9 cellular contexts compared by ENCODE assay signal in genomic region chr12:92147491-92147890, GRCh38. TPM values are rescaled to one million over a fixed set of nuclear protein-coding genes. Genes with fewer than 3 reads are reported as not detected.
DNase-seq lines count a peak whose midpoint lies in the region; TF ChIP-seq lines count a peak whose summit lies in the region.
"Had no signal": no experiment of that assay in that cellular context is flagged by ENCODE, and none has a peak within 500 bp of the region (broad histone marks: within the 10 kb centered on the region; RNA-seq: fewer than 3 reads in every experiment).

No MANE protein-coding gene starts in this region.

- dilution Hi-C loops in mammary epithelial cell (cut with HindIII; ENCODE audit: low sequenced_read_pairs), result no loop called here

- no peaks in the 10 kb centered on the region for H3K36me3 ChIP-seq in mammary epithelial cell (ENCODE audit: insufficient read depth, low read length)
- peaks cover 0 to 20% (median 0%) of the 10 kb centered on the region in 3 donors for H3K36me3 ChIP-seq in tibial nerve

- H3K9ac ChIP-seq in mammary epithelial cell (ENCODE audit: insufficient read depth, low read length), result no peak overlapping the region

- H3K4me2 ChIP-seq in mammary epithelial cell (ENCODE audit: insufficient read depth, low read depth, low read length), result no peak overlapping the region

- intact Hi-C loops in MCF 10A (cut with micrococcal nuclease), result loop anchor here (10.0 kb wide), 1 partner anchor 443 kb away; no protein-coding TSS in a partner anchor
- intact Hi-C loops in mammary epithelial cell (cut with micrococcal nuclease), result loop anchor here (10.0 kb wide), 3 partner anchors 197 to 373 kb away; no protein-coding TSS in a partner anchor

- POLR2A ChIA-PET in MCF 10A (lab: Yijun Ruan, JAX), result interaction anchor here (0.7 to 9.6 kb wide), 18 partner anchors 13 to 766 kb away, joined by 3 to 222 read pairs (median 40); no protein-coding TSS in a partner anchor
- POLR2A ChIA-PET in activated CD4-positive, alpha-beta memory T cell treated with anti-CD3 and anti-CD28 coated beads, Interleukin-2, amount 10 ng/mL, durations not matched to agents 7 days and 5 days (lab: Charles Lee), result interaction anchor here (1.0 to 7.0 kb wide), 15 partner anchors 9 to 445 kb away, joined by 3 to 397 read pairs (median 47); no protein-coding TSS in a partner anchor

- TF ChIP-seq POLR2A in tibial nerve (IDR thresholded peaks at IDR 0.05), result no peak

- H3K27me3 Mint-ChIP-seq in MCF 10A (ENCODE audit: insufficient read depth, unreplicated experiment), result no peaks in the 10 kb centered on the region
- no peaks in the 10 kb centered on the region for H3K27me3 Mint-ChIP-seq in activated CD4-positive, alpha-beta memory T cell treated with anti-CD3 and anti-CD28 coated beads, Interleukin-2, amount 10 ng/mL, durations not matched to agents 7 days and 5 days

- H3K4me3 ChIP-seq in mammary epithelial cell (replicated peaks in 1 of 3; ENCODE audit: insufficient read depth in 1 of 3, low read depth in 2 of 3, low read length in 3 of 3) (no peak overlapping the region), tibial nerve (peak overlapping the region in 1 of 4 donors; percentile 99)

- in situ Hi-C loops in mammary epithelial cell (cut with MboI; ENCODE audit: low sequenced_read_pairs in 2 of 2), result loop anchor here in 1 of 2 donors (10.0 to 25.0 kb wide), 3 partner anchors 360 to 760 kb away; no protein-coding TSS in a partner anchor

- TF ChIP-seq CTCF in MCF 10A (IDR thresholded peaks at IDR 0.05; ENCODE audit: unreplicated experiment) (no peak), mammary epithelial cell (conservative IDR thresholded peaks at IDR 0.05 in 1 of 2, IDR thresholded peaks at IDR 0.05 in 1 of 2; ENCODE audit: extremely low read depth in 1 of 2, insufficient read depth in 1 of 2, low read depth in 1 of 2, low read length in 2 of 2) (no peak), tibial nerve (IDR thresholded peaks at IDR 0.05) (no peak)

- H3K9me3 ChIP-seq in mammary epithelial cell (replicated peaks; ENCODE audit: insufficient read depth, low read length) (no peaks in the 10 kb centered on the region), tibial nerve (no peaks in the 10 kb centered on the region)

- no peak for TF ChIP-seq EP300 in tibial nerve (IDR thresholded peaks at IDR 0.05)

- peak overlapping the region; percentile 74 for H3K27ac Mint-ChIP-seq in MCF 10A (ENCODE audit: low read depth, unreplicated experiment)
- H3K27ac Mint-ChIP-seq in activated CD4-positive, alpha-beta memory T cell treated with anti-CD3 and anti-CD28 coated beads, Interleukin-2, amount 10 ng/mL, durations not matched to agents 7 days and 5 days, result peak overlapping the region; percentile 98

- CTCF ChIA-PET in MCF 10A (lab: Yijun Ruan, JAX), result interaction anchor here (0.6 to 2.6 kb wide), 6 partner anchors 10 to 431 kb away, joined by 3 to 13 read pairs (median 4); no protein-coding TSS in a partner anchor
- CTCF ChIA-PET in mammary epithelial cell (lab: Charles Lee; ENCODE audit: low non-redundant PET), result no interaction called here
- CTCF ChIA-PET in activated CD4-positive, alpha-beta memory T cell treated with anti-CD3 and anti-CD28 coated beads, Interleukin-2, amount 10 ng/mL, durations not matched to agents 7 days and 5 days (lab: Charles Lee), result interaction anchor here (0.9 to 4.8 kb wide), 6 partner anchors 14 to 766 kb away, joined by 3 to 48 read pairs (median 28); no protein-coding TSS in a partner anchor

- peak overlapping the region; percentile 89 for H3K4me3 Mint-ChIP-seq in MCF 10A (ENCODE audit: unreplicated experiment)
- H3K4me3 Mint-ChIP-seq in activated CD4-positive, alpha-beta memory T cell treated with anti-CD3 and anti-CD28 coated beads, Interleukin-2, amount 10 ng/mL, durations not matched to agents 7 days and 5 days, result peak overlapping the region; percentile 99

- peaks cover 31% of the 10 kb centered on the region for H3K79me2 ChIP-seq in mammary epithelial cell (ENCODE audit: insufficient read depth, low read length)

- no peaks in the 10 kb centered on the region for H3K9me3 Mint-ChIP-seq in MCF 10A (ENCODE audit: unreplicated experiment)
- no peaks in the 10 kb centered on the region for H3K9me3 Mint-ChIP-seq in activated CD4-positive, alpha-beta memory T cell treated with anti-CD3 and anti-CD28 coated beads, Interleukin-2, amount 10 ng/mL, durations not matched to agents 7 days and 5 days

- H4K20me1 ChIP-seq in mammary epithelial cell (ENCODE audit: insufficient read depth, low read length), result no peaks in the 10 kb centered on the region

- H3K4me1 Mint-ChIP-seq in MCF 10A (ENCODE audit: insufficient read depth, unreplicated experiment), result peaks cover 16% of the 10 kb centered on the region
- peaks cover 26% of the 10 kb centered on the region for H3K4me1 Mint-ChIP-seq in activated CD4-positive, alpha-beta memory T cell treated with anti-CD3 and anti-CD28 coated beads, Interleukin-2, amount 10 ng/mL, durations not matched to agents 7 days and 5 days

- 85% methylated on average over 3 of the region's 3 CpGs for WGBS in mammary epithelial cell (ENCODE audit: low coverage, missing lambda C conversion rate)
- 38 to 45% methylated on average over 3 of the region's 3 CpGs for WGBS in tibial nerve, 2 donors

- H3K4me1 ChIP-seq in mammary epithelial cell (ENCODE audit: insufficient read depth, low read length) (peaks cover 8% of the 10 kb centered on the region), tibial nerve (peaks cover 0 to 13% (median 2%) of the 10 kb centered on the region in 4 donors)

- no TSS peak for BruUV-seq in MCF 10A (replicated peaks; lab: Mats Ljungman, UMichigan)
- BruUV-seq in mammary epithelial cell (replicated peaks; lab: Mats Ljungman, UMichigan), result no TSS peak

- H3K27me3 ChIP-seq in mammary epithelial cell (ENCODE audit: insufficient read depth, low read length) (no peaks in the 10 kb centered on the region), tibial nerve (no peaks in the 10 kb centered on the region)

- peaks cover 35% of the 10 kb centered on the region for H3K36me3 Mint-ChIP-seq in MCF 10A (ENCODE audit: insufficient read depth, unreplicated experiment)
- H3K36me3 Mint-ChIP-seq in activated CD4-positive, alpha-beta memory T cell treated with anti-CD3 and anti-CD28 coated beads, Interleukin-2, amount 10 ng/mL, durations not matched to agents 7 days and 5 days (ENCODE audit: low read depth), result peaks cover 48% of the 10 kb centered on the region

- no peak overlapping the region for H3K27ac ChIP-seq in mammary epithelial cell (ENCODE audit: insufficient read depth, low read depth, low read length)
- peak overlapping the region; percentile 70 to 98 (median 97) for H3K27ac ChIP-seq in tibial nerve

- DNase-seq in MCF 10A (ENCODE audit: unreplicated experiment), result no peak
- DNase-seq in mammary epithelial cell, result no peak
- no peak for DNase-seq in activated CD4-positive, alpha-beta memory T cell treated with anti-CD3 and anti-CD28 coated beads, Interleukin-2, amount 10 ng/mL, durations not matched to agents 7 days and 5 days
- peak; percentile 74 for DNase-seq in left kidney (ENCODE audit: low read depth, low spot score)
- DNase-seq in tibial nerve (ENCODE audit: low spot score in 2 of 2), result no peak
- DNase-seq in NK-92 treated with Interleukin-12 subunit alpha and Interleukin-12 subunit beta, amount 100 ng/mL, for 24 hours (lab: John Stamatoyannopoulos, UW), result no peak
- DNase-seq in stimulated activated CD4-positive, alpha-beta T cell treated with anti-CD3 and anti-CD28 coated beads, Interleukin-15, amount 100 ng/mL, for 24 hours, result no peak
- no peak for DNase-seq in effector CD4-positive, alpha-beta T cell
- DNase-seq: hippocampal formation had no signal

- no peak overlapping the region for H2AFZ ChIP-seq in mammary epithelial cell (ENCODE audit: low read depth, low read length)

RNA-seq across cellular contexts. Expression of gene BTG1, which starts 1.8 kb away (rescaled TPM):
- 128 and 129 TPM in 2 replicates for total RNA-seq in MCF 10A (2022)
- 10 to 100 TPM; 26.8 to 68.2 TPM for total RNA-seq in mammary epithelial cell
- 24.8 TPM for polyA plus RNA-seq in mammary epithelial cell
- 70.4 TPM for polyA minus RNA-seq in mammary epithelial cell
- 100 to 1,000 TPM; 217 to 227 TPM for total RNA-seq in activated CD4-positive, alpha-beta memory T cell treated with anti-CD3 and anti-CD28 coated beads, Interleukin-2, amount 10 ng/mL, durations not matched to agents 7 days and 5 days
- total RNA-seq in tibial nerve, result 10 to 100 TPM; 40.0 to 54.0 (median 47.8) TPM
